9 cellular contexts compared by ENCODE assay signal in genomic region chr4:12651876-12652275, GRCh38.
"Had no signal": no experiment of that assay in that cellular context is flagged by ENCODE, and none has a peak within 500 bp of the region (broad histone marks: within the 10 kb centered on the region; RNA-seq: fewer than 3 reads in every experiment).

No MANE protein-coding gene starts in this region.

- H3K4me1 Mint-ChIP-seq: IgD-negative memory B cell had no signal

- H3K27ac Mint-ChIP-seq: HFFc6, IgD-negative memory B cell had no signal

- FAIRE-seq: HepG2 had no signal

- H3K36me3 Mint-ChIP-seq: IgD-negative memory B cell had no signal

- H3K27ac ChIP-seq: GM23248, HL-60 had no signal

- H3K36me3 ChIP-seq: HAP-1 had no signal

- H3K27me3 Mint-ChIP-seq: IgD-negative memory B cell had no signal

- H3K4me1 ChIP-seq: HAP-1 had no signal

- H3K9me3 ChIP-seq: HAP-1 had no signal

- ATAC-seq: HCT116, HepG2 had no signal

- H3K4me3 ChIP-seq: GM23248, HAP-1 had no signal

- DNase-seq: GM23248, GOT3, H7, HFFc6 had no signal

- H3K4me3 Mint-ChIP-seq: HFFc6, IgD-negative memory B cell had no signal
